Comparison of ENCODE assay signal across 1 cellular context in the genomic region with DNA sequence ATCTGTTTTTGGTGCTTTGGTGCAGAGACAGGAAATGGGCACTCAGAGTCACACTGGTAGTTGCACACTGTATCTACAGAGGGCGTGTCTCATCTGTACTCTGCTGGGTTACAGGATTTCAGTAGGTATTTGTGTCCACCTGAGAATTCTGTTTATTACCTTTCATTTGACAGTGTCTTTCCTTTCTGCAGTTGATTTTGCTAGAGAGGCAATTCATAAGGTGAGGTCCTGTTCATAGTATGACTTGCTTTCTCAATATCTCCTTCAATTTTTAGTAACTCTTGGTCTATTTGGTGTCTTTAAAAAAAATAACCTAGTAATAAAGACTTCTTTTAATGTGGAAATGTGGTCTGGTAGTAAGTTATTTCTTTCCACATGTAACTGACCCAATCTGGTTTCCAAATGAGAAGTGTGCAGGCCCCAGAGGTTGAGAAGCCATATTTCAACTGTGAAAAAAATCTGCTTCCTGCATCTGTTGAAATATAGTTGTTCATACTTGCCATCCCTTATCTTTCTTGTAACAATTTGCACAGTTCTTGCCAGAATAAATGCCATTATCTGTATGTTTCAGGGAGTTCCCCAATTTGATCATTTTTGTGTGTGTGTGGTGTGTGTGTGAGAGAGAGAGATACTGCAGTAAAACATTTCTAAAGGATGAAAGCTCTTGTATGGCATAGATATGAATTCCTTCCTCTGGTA.
TF ChIP-seq lines count a peak whose summit lies in the region.

No MANE protein-coding gene starts in this region.

TF ChIP-seq in K562, 482 proteins besides CTCF, POLR2A, EP300 and RAD21 (continued from another document and continues in another):
- TF ChIP-seq, protein P1, sequence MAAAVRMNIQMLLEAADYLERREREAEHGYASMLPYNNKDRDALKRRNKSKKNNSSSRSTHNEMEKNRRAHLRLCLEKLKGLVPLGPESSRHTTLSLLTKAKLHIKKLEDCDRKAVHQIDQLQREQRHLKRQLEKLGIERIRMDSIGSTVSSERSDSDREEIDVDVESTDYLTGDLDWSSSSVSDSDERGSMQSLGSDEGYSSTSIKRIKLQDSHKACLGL (CRISPR knock-in tag; IDR thresholded peaks at IDR 0.05; ENCODE audit: borderline replicate concordance, poor library complexity, severe bottlenecking), result no peak
- TF ChIP-seq LARP7 (IDR thresholded peaks at IDR 0.05), result no peak
- no peak for TF ChIP-seq NFE2L1 (tag; IDR thresholded peaks at IDR 0.05; ENCODE audit: borderline replicate concordance, low read depth)
- no peak for TF ChIP-seq ZNF79 (CRISPR knock-in tag; IDR thresholded peaks at IDR 0.05; ENCODE audit: low read depth)
- TF ChIP-seq, protein P2, sequence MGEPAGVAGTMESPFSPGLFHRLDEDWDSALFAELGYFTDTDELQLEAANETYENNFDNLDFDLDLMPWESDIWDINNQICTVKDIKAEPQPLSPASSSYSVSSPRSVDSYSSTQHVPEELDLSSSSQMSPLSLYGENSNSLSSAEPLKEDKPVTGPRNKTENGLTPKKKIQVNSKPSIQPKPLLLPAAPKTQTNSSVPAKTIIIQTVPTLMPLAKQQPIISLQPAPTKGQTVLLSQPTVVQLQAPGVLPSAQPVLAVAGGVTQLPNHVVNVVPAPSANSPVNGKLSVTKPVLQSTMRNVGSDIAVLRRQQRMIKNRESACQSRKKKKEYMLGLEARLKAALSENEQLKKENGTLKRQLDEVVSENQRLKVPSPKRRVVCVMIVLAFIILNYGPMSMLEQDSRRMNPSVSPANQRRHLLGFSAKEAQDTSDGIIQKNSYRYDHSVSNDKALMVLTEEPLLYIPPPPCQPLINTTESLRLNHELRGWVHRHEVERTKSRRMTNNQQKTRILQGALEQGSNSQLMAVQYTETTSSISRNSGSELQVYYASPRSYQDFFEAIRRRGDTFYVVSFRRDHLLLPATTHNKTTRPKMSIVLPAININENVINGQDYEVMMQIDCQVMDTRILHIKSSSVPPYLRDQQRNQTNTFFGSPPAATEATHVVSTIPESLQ (CRISPR knock-in tag; IDR thresholded peaks at IDR 0.05), result no peak
- peak; percentile 97 for TF ChIP-seq PHB2 (IDR thresholded peaks at IDR 0.05; ENCODE audit: low read depth)
- peak; percentile 94 for TF ChIP-seq CCNT2 (IDR thresholded peaks at IDR 0.05; ENCODE audit: borderline replicate concordance, extremely low read depth, insufficient read length, low read depth, low read length)
- TF ChIP-seq MAFG (tag; conservative IDR thresholded peaks at IDR 0.05), result no peak; the same call in 1 of the 2 replicates
- no peak for TF ChIP-seq KAT2B (IDR thresholded peaks at IDR 0.05; ENCODE audit: low read depth, low read length)
- TF ChIP-seq C11orf30 (IDR thresholded peaks at IDR 0.05; ENCODE audit: low read depth), result no peak
- TF ChIP-seq ADNP (tag; IDR thresholded peaks at IDR 0.05), result peak; percentile 46
- peak; percentile 57 for TF ChIP-seq ELF1 (tag; IDR thresholded peaks at IDR 0.05)
- no peak; the same call in 1 of the 2 replicates for TF ChIP-seq BACH1 (tag; IDR thresholded peaks at IDR 0.05)
- TF ChIP-seq MCM5 (IDR thresholded peaks at IDR 0.05; ENCODE audit: low read depth), result no peak
- TF ChIP-seq ZNF197 (CRISPR knock-in tag; IDR thresholded peaks at IDR 0.05; ENCODE audit: low read depth), result no peak
- TF ChIP-seq ZNF274 (IDR thresholded peaks at IDR 0.05; ENCODE audit: borderline replicate concordance, low read depth, low read length), result peak; percentile 63
- no peak for TF ChIP-seq ZZZ3 (IDR thresholded peaks at IDR 0.05)
- no peak for TF ChIP-seq CBX8 (IDR thresholded peaks at IDR 0.05; ENCODE audit: borderline replicate concordance, extremely low read depth, low read depth, low read length, poor library complexity, severe bottlenecking)
- TF ChIP-seq ZNF408 (CRISPR knock-in tag; IDR thresholded peaks at IDR 0.05; ENCODE audit: low read depth), result no peak
- TF ChIP-seq FIP1L1 (IDR thresholded peaks at IDR 0.05; ENCODE audit: low read depth, low read length, poor library complexity, severe bottlenecking), result no peak
- no peak; the same call in 1 of the 2 replicates for TF ChIP-seq ZFX (CRISPR knock-in tag; IDR thresholded peaks at IDR 0.05)
- peak in 1 of 2 experiments; percentile 89; a peak in 2 of 4 replicates for TF ChIP-seq ZMIZ1 (IDR thresholded peaks at IDR 0.05; ENCODE audit: low read depth in 2 of 2, low read length in 2 of 2)
- TF ChIP-seq LEF1 (IDR thresholded peaks at IDR 0.05), result peak; percentile 91
- no peak for TF ChIP-seq CBX3 (IDR thresholded peaks at IDR 0.05; ENCODE audit: borderline replicate concordance in 1 of 2, low read length in 2 of 2)
- TF ChIP-seq, protein P3, sequence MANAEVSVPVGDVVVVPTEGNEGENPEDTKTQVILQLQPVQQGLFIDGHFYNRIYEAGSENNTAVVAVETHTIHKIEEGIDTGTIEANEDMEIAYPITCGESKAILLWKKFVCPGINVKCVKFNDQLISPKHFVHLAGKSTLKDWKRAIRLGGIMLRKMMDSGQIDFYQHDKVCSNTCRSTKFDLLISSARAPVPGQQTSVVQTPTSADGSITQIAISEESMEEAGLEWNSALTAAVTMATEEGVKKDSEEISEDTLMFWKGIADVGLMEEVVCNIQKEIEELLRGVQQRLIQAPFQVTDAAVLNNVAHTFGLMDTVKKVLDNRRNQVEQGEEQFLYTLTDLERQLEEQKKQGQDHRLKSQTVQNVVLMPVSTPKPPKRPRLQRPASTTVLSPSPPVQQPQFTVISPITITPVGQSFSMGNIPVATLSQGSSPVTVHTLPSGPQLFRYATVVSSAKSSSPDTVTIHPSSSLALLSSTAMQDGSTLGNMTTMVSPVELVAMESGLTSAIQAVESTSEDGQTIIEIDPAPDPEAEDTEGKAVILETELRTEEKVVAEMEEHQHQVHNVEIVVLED (CRISPR knock-in tag; IDR thresholded peaks at IDR 0.05), result no peak
- TF ChIP-seq, protein P4, sequence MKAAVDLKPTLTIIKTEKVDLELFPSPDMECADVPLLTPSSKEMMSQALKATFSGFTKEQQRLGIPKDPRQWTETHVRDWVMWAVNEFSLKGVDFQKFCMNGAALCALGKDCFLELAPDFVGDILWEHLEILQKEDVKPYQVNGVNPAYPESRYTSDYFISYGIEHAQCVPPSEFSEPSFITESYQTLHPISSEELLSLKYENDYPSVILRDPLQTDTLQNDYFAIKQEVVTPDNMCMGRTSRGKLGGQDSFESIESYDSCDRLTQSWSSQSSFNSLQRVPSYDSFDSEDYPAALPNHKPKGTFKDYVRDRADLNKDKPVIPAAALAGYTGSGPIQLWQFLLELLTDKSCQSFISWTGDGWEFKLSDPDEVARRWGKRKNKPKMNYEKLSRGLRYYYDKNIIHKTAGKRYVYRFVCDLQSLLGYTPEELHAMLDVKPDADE (conservative IDR thresholded peaks at IDR 0.05; ENCODE audit: control insufficient read depth, low read depth, low read length), result no peak
- TF ChIP-seq TGIF2 (CRISPR knock-in tag; IDR thresholded peaks at IDR 0.05), result no peak
- no peak for TF ChIP-seq ZNF232 (CRISPR knock-in tag; IDR thresholded peaks at IDR 0.05)
- TF ChIP-seq TRIM28 (IDR thresholded peaks at IDR 0.05), result no peak
- peak; percentile 95 to 97 for TF ChIP-seq ARNT (IDR thresholded peaks at IDR 0.05)
- TF ChIP-seq ZNF253 (CRISPR knock-in tag; conservative IDR thresholded peaks at IDR 0.05), result no peak
- 0 out of 2 replicates have a peak, but pooled peaks have one; percentile 39 for TF ChIP-seq ZKSCAN1 (IDR thresholded peaks at IDR 0.05; ENCODE audit: low read depth, low read length)
- TF ChIP-seq, protein P5, sequence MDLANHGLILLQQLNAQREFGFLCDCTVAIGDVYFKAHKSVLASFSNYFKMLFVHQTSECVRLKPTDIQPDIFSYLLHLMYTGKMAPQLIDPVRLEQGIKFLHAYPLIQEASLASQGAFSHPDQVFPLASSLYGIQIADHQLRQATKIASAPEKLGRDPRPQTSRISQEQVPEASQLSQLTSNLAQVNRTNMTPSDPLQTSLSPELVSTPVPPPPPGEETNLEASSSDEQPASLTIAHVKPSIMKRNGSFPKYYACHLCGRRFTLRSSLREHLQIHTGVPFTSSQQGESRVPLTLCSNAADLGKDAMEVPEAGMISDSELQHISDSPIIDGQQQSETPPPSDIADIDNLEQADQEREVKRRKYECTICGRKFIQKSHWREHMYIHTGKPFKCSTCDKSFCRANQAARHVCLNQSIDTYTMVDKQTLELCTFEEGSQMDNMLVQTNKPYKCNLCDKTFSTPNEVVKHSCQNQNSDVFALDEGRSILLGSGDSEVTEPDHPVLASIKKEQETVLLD (IDR thresholded peaks at IDR 0.05), result peak; percentile 76
- TF ChIP-seq MTA3 (IDR thresholded peaks at IDR 0.05; ENCODE audit: borderline replicate concordance), result no peak; the same call in 1 of the 2 replicates
- TF ChIP-seq PBX2 (CRISPR knock-in tag; IDR thresholded peaks at IDR 0.05; ENCODE audit: low read depth), result no peak
- peak; percentile 88 for TF ChIP-seq PBX2 (tag; conservative IDR thresholded peaks at IDR 0.05; ENCODE audit: low read depth)
- TF ChIP-seq RBM34 (IDR thresholded peaks at IDR 0.05; ENCODE audit: borderline replicate concordance, insufficient read depth, low read length), result no peak
- TF ChIP-seq SIX5 (IDR thresholded peaks at IDR 0.05; ENCODE audit: borderline replicate concordance in 1 of 2, insufficient read depth in 1 of 2, low read depth in 1 of 2, low read length in 2 of 2), result no peak
- no peak for TF ChIP-seq BMI1 (IDR thresholded peaks at IDR 0.05; ENCODE audit: low read length)
- peak; percentile 66 for TF ChIP-seq TOE1 (IDR thresholded peaks at IDR 0.05; ENCODE audit: borderline replicate concordance)
- TF ChIP-seq TOE1 (CRISPR knock-in tag; IDR thresholded peaks at IDR 0.05; ENCODE audit: borderline replicate concordance, low read depth), result no peak
- TF ChIP-seq SNIP1 (IDR thresholded peaks at IDR 0.05; ENCODE audit: low read depth), result no peak
- no peak for TF ChIP-seq SIN3B (IDR thresholded peaks at IDR 0.05; ENCODE audit: low read depth)
- TF ChIP-seq ZNF311 (CRISPR knock-in tag; IDR thresholded peaks at IDR 0.05), result peak; percentile 85
- TF ChIP-seq, protein P6, sequence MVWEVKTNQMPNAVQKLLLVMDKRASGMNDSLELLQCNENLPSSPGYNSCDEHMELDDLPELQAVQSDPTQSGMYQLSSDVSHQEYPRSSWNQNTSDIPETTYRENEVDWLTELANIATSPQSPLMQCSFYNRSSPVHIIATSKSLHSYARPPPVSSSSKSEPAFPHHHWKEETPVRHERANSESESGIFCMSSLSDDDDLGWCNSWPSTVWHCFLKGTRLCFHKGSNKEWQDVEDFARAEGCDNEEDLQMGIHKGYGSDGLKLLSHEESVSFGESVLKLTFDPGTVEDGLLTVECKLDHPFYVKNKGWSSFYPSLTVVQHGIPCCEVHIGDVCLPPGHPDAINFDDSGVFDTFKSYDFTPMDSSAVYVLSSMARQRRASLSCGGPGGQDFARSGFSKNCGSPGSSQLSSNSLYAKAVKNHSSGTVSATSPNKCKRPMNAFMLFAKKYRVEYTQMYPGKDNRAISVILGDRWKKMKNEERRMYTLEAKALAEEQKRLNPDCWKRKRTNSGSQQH (CRISPR knock-in tag; IDR thresholded peaks at IDR 0.05), result no peak
- no peak for TF ChIP-seq E2F5 (CRISPR knock-in tag; IDR thresholded peaks at IDR 0.05)
- TF ChIP-seq NR4A1 (CRISPR knock-in tag; IDR thresholded peaks at IDR 0.05), result no peak
- peak; percentile 85 for TF ChIP-seq NR4A1 (tag; IDR thresholded peaks at IDR 0.05)
